Comparison of ENCODE assay signal across 8 cellular contexts in the genomic region with DNA sequence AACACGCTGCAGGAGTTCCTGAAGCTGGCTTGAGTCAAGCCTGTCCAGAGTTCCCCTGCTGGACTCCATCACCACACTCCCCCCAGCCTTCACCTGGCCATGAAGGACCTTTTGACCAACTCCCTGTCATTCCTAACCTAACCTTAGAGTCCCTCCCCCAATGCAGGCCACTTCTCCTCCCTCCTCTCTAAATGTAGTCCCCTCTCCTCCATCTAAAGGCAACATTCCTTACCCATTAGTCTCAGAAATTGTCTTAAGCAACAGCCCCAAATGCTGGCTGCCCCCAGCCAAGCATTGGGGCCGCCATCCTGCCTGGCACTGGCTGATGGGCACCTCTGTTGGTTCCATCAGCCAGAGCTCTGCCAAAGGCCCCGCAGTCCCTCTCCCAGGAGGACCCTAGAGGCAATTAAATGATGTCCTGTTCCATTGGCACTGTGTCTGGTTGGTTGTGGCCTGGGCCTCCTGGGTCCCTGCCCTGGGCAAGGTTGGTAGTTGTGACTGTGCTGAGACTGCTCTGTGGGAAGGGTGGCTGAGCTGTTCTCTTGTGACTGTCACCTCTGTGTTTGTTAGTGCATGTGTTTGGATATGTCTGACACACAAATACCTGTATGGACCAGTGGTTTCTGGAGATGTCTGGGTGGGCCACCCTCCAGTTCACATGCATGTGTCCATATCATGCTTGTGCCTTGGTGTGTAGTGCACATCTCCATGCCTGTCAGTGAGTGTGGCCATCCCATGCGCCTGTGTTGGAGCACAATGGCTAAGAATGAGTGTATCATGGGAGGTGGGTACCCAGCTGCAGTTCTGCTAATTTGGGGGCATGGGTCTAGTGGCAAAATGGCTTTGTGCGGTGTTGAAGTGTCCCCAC. TPM values are rescaled to one million over a fixed set of nuclear protein-coding genes. Genes with fewer than 3 reads are reported as not detected.
DNase-seq lines count a peak whose midpoint lies in the region; ATAC-seq and TF ChIP-seq lines count a peak whose summit lies in the region.

No MANE protein-coding gene starts in this region.

- TSS peak; percentile 90 for BruUV-seq in A673 (replicated peaks; lab: Mats Ljungman, UMichigan)

- no peak for TF ChIP-seq CTCF in A673 (conservative IDR thresholded peaks at IDR 0.05; ENCODE audit: low read depth, low read length)
- TF ChIP-seq CTCF in HEK293 (tag by site-specific recombination; IDR thresholded peaks at IDR 0.05) = no peak
- no peak for TF ChIP-seq CTCF in astrocyte of the spinal cord (IDR thresholded peaks at IDR 0.05; ENCODE audit: low read depth, low read length)

- H3K9me3 ChIP-seq in A673 (ENCODE audit: low read depth, low read length, poor library complexity, severe bottlenecking) (no peaks in the 10 kb centered on the region), HEK293 (ENCODE audit: control insufficient read depth, insufficient read depth, low read depth, low read length) (no peaks in the 10 kb centered on the region)

- peaks cover 10% of the 10 kb centered on the region for H3K36me3 Mint-ChIP-seq in memory B cell

- H3K36me3 ChIP-seq in A673 (ENCODE audit: insufficient read depth, low read length, poor library complexity, severe bottlenecking) (peaks cover 17% of the 10 kb centered on the region), HEK293 (ENCODE audit: control insufficient read depth in 2 of 2, insufficient read depth in 1 of 2, low read length in 2 of 2) (peaks cover 4 to 52% of the 10 kb centered on the region in 2 experiments; a peak in 1 of 3 replicates)

- CTCF ChIA-PET in A673 (lab: Charles Lee) (no interaction called here), HEK293 (lab: Yijun Ruan, JAX) (interaction anchor here (0.7 to 3.6 kb wide), 8 partner anchors 13 to 136 kb away, joined by 3 to 30 read pairs (median 4); a partner anchor contains a TSS)

- POLR2A ChIA-PET in A673 (lab: Charles Lee; ENCODE audit: low non-redundant PET) (no interaction called here), HEK293 (lab: Yijun Ruan, JAX) (no interaction called here)

- H3K27me3 ChIP-seq in A673 (replicated peaks; ENCODE audit: insufficient read depth, low read depth, low read length, poor library complexity) = no peaks in the 10 kb centered on the region

- H3K27ac ChIP-seq in A673 (ENCODE audit: low read depth, low read length, poor library complexity, severe bottlenecking) (peak overlapping the region; percentile 4), HEK293 (ENCODE audit: extremely low read depth, low read depth, low read length) (no peak overlapping the region)

- H3K27me3 Mint-ChIP-seq in memory B cell = no peaks in the 10 kb centered on the region

- peak overlapping the region; percentile 70 for H3K27ac Mint-ChIP-seq in memory B cell

- ATAC-seq in memory B cell (ENCODE audit: low read depth) (no peak), HG03460 (IDR thresholded peaks at IDR 0.05; ENCODE audit: unreplicated experiment) (no peak), GM18520 (IDR thresholded peaks at IDR 0.05; ENCODE audit: unreplicated experiment) (no peak)

- peaks cover 67% of the 10 kb centered on the region for H3K4me1 Mint-ChIP-seq in memory B cell

- no peaks in the 10 kb centered on the region for H3K9me3 Mint-ChIP-seq in memory B cell

- peaks cover 48% of the 10 kb centered on the region for H3K4me1 ChIP-seq in A673 (ENCODE audit: insufficient read depth, low read length, poor library complexity, severe bottlenecking)
- H3K4me1 ChIP-seq in HEK293 (ENCODE audit: control insufficient read depth, insufficient read depth, low read length) = 0 out of 2 replicates have a peak, but pooled peaks cover 3% of the 10 kb centered on the region

- intact Hi-C loops in A673 (cut with micrococcal nuclease; ENCODE audit: unreplicated experiment) = no loop called here

- H3K4me3 Mint-ChIP-seq in memory B cell = peak overlapping the region; percentile 83

- DNase-seq in A673 (ENCODE audit: low spot score) (no peak), astrocyte of the spinal cord (ENCODE audit: low read depth, low spot score) (no peak), memory B cell (ENCODE audit: low spot score in 2 of 2) (no peak), dermis blood vessel endothelial cell (no peak)
- no peak for DNase-seq in activated CD4-positive, CD25-positive, alpha-beta regulatory T cell treated with anti-CD3 and anti-CD28 coated beads, Interleukin-2, amount 50 U/mL, for 72 hours

- H3K4me3 ChIP-seq in A673 (ENCODE audit: low read depth, low read length, poor library complexity, severe bottlenecking) = no peak overlapping the region
- no peak overlapping the region for H3K4me3 ChIP-seq in HEK293 (ENCODE audit: low read depth, low read length)
- peak overlapping the region; percentile 86 for H3K4me3 ChIP-seq in astrocyte of the spinal cord (ENCODE audit: low read depth, low read length)

- in situ Hi-C loops in astrocyte of the spinal cord (cut with HindIII; ENCODE audit: low sequenced_read_pairs) = no loop called here

TF ChIP-seq in HEK293, 187 proteins besides CTCF, POLR2A, EP300 and RAD21:
- TF ChIP-seq ZNF600 (tag by site-specific recombination; IDR thresholded peaks at IDR 0.05) (peak; percentile 48; the same call in 1 of the 2 replicates), OVOL3 (tag by site-specific recombination; IDR thresholded peaks at IDR 0.05) (no peak)
- TF ChIP-seq, protein P1, sequence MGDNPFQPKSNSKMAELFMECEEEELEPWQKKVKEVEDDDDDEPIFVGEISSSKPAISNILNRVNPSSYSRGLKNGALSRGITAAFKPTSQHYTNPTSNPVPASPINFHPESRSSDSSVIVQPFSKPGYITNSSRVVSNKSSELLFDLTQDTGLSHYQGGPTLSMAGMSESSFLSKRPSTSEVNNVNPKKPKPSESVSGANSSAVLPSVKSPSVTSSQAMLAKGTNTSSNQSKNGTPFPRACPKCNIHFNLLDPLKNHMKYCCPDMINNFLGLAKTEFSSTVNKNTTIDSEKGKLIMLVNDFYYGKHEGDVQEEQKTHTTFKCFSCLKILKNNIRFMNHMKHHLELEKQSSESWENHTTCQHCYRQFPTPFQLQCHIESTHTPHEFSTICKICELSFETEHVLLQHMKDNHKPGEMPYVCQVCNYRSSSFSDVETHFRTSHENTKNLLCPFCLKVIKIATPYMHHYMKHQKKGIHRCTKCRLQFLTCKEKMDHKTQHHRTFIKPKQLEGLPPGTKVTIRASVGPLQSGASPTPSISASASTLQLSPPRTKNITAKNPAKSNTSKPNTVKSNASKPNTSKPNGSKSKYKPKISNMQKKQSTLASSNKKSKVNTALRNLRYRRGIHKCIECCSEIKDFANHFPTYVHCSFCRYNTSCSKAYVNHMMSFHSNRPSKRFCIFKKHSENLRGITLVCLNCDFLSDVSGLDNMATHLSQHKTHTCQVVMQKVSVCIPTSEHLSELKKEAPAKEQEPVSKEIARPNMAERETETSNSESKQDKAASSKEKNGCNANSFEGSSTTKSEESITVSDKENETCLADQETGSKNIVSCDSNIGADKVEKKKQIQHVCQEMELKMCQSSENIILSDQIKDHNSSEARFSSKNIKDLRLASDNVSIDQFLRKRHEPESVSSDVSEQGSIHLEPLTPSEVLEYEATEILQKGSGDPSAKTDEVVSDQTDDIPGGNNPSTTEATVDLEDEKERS (tag by site-specific recombination; IDR thresholded peaks at IDR 0.05) = no peak
- TF ChIP-seq, protein P2, sequence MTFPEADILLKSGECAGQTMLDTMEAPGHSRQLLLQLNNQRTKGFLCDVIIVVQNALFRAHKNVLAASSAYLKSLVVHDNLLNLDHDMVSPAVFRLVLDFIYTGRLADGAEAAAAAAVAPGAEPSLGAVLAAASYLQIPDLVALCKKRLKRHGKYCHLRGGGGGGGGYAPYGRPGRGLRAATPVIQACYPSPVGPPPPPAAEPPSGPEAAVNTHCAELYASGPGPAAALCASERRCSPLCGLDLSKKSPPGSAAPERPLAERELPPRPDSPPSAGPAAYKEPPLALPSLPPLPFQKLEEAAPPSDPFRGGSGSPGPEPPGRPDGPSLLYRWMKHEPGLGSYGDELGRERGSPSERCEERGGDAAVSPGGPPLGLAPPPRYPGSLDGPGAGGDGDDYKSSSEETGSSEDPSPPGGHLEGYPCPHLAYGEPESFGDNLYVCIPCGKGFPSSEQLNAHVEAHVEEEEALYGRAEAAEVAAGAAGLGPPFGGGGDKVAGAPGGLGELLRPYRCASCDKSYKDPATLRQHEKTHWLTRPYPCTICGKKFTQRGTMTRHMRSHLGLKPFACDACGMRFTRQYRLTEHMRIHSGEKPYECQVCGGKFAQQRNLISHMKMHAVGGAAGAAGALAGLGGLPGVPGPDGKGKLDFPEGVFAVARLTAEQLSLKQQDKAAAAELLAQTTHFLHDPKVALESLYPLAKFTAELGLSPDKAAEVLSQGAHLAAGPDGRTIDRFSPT (tag by site-specific recombination; IDR thresholded peaks at IDR 0.05) = 0 out of 2 replicates have a peak, but pooled peaks have one; percentile 34
TF ChIP-seq in HEK293: peak in this region for 2.

RNA-seq across cellular contexts. Expression of a gene that starts 1.4 kb away (rescaled TPM):
- 133 and 138 TPM in 2 replicates for total RNA-seq in A673 (2021)
- 10.4 and 23.8 TPM in 2 replicates for total RNA-seq in dermis blood vessel endothelial cell

RNA-seq across cellular contexts. Expression of a gene that starts 25.1 kb away (rescaled TPM):
- 22.1 and 25.4 TPM in 2 replicates for total RNA-seq in A673 (2021)
- 2.3 and 3.6 TPM in 2 replicates for total RNA-seq in dermis blood vessel endothelial cell

RNA-seq across cellular contexts. Expression of a gene that starts 36.4 kb away (rescaled TPM):
- total RNA-seq in A673 (2021) (not detected in 2 replicates), dermis blood vessel endothelial cell (not detected in 2 replicates)

RNA-seq across cellular contexts. Expression of a gene that starts 47.3 kb away (rescaled TPM):
- total RNA-seq in A673 (2021) = 51.3 and 51.5 TPM in 2 replicates
- total RNA-seq in dermis blood vessel endothelial cell = 10.2 and 13.9 TPM in 2 replicates
